8 cellular contexts compared by ENCODE assay signal in genomic region chr13:24541476-24542352, GRCh38. TPM values are rescaled to one million over a fixed set of nuclear protein-coding genes. Genes with fewer than 3 reads are reported as not detected.
A peak's percentile ranks its signal among the peaks of the same experiment; 100 is the strongest.
DNase-seq lines count a peak whose midpoint lies in the region; ATAC-seq and TF ChIP-seq lines count a peak whose summit lies in the region.
"Not testable (repeated sequence)": the region's sequence is repeated elsewhere in the genome, so short reads cannot be mapped to it uniquely, and the experiment has no call there.

No MANE protein-coding gene starts in this region.

- H3K9me3 Mint-ChIP-seq in T-cell: not testable (repeated sequence)

- H3K4me1 ChIP-seq in lower lobe of right lung: not testable (repeated sequence)

- H3K4me3 Mint-ChIP-seq in T-cell: peak overlapping the region; percentile 68 to 90 (median 78)

- in situ Hi-C loops in astrocyte of the cerebellum (cut with HindIII; ENCODE audit: low sequenced_read_pairs): not testable (repeated sequence)

- peaks cover 33 to 56% of the 10 kb centered on the region in 2 donors for H3K27me3 Mint-ChIP-seq in T-cell

- ATAC-seq in GM18907 (IDR thresholded peaks at IDR 0.05; ENCODE audit: unreplicated experiment) (peak; percentile 46), T-cell (replicated peaks in 1 of 4) (peak; percentile 54 to 73 (median 58)), lower lobe of right lung (peak; percentile 68), sciatic nerve (peak; percentile 71)

- intact Hi-C loops in lower lobe of right lung (cut with DNase I); sciatic nerve (cut with DNase I): not testable (repeated sequence)

- not testable (repeated sequence) for H3K27ac Mint-ChIP-seq in T-cell

- H3K9me3 ChIP-seq in lower lobe of right lung: not testable (repeated sequence)

- POLR2A ChIA-PET in T-cell (lab: Charles Lee): interaction anchor here in 1 of 2 donors (0.6 kb wide), 1 partner anchor 32 kb away, joined by 3 read pairs; no protein-coding TSS in a partner anchor

- not testable (repeated sequence) for H3K36me3 Mint-ChIP-seq in T-cell

- peak overlapping the region; percentile 37 for H3K4me3 ChIP-seq in AG09309 (ENCODE audit: control insufficient read depth, low read depth, low read length)
- H3K4me3 ChIP-seq in astrocyte of the cerebellum (ENCODE audit: low read depth, low read length): peak overlapping the region; percentile 43
- peak overlapping the region; percentile 53 for H3K4me3 ChIP-seq in fibroblast of villous mesenchyme (ENCODE audit: low read depth, low read length)
- peak overlapping the region; percentile 50 for H3K4me3 ChIP-seq in lower lobe of right lung

- H3K36me3 ChIP-seq in lower lobe of right lung: not testable (repeated sequence)

- TF ChIP-seq CTCF in AG09309 (IDR thresholded peaks at IDR 0.05; ENCODE audit: control insufficient read depth, insufficient read depth, low read depth, low read length, missing control alignments); astrocyte of the cerebellum (IDR thresholded peaks at IDR 0.05; ENCODE audit: low read depth, low read length, missing control alignments); fibroblast of villous mesenchyme (IDR thresholded peaks at IDR 0.05; ENCODE audit: insufficient read depth, low read depth, low read length); lower lobe of right lung (IDR thresholded peaks at IDR 0.05): not testable (repeated sequence)

- CTCF ChIA-PET in T-cell (lab: Charles Lee): interaction anchor here in 1 of 2 donors (0.9 kb wide), 1 partner anchor 152 kb away, joined by 3 read pairs; no protein-coding TSS in a partner anchor

- not testable (repeated sequence) for H3K27ac ChIP-seq in lower lobe of right lung

- H3K27me3 ChIP-seq in lower lobe of right lung (ENCODE audit: low read depth): peaks cover 24% of the 10 kb centered on the region

- peaks cover 4 to 15% (median 12%) of the 10 kb centered on the region in 3 donors for H3K4me1 Mint-ChIP-seq in T-cell

- DNase-seq in AG09309 (ENCODE audit: low read depth); astrocyte of the cerebellum (ENCODE audit: low read depth); fibroblast of villous mesenchyme (ENCODE audit: low read depth); sciatic nerve (ENCODE audit: low spot score): not testable (repeated sequence)
- DNase-seq in Kasumi-1 (lab: John Stamatoyannopoulos, UW) (peak; percentile 20 to 26), T-cell (peak in 6 of 34 experiments; percentile 8 to 27 (median 18)), lower lobe of right lung (peak; percentile 68)

RNA-seq across cellular contexts. Expression of gene PARP4, which starts 29.1 kb away (rescaled TPM):
- total RNA-seq in T-cell: 10 to 100 TPM; 50.3 to 77.7 (median 58.2) TPM
- total RNA-seq in fibroblast of villous mesenchyme: 50.5 and 53.5 TPM in 2 replicates
- 89.4 TPM for total RNA-seq in lower lobe of right lung
- 49.0 TPM for total RNA-seq in sciatic nerve
